Comparison of ENCODE assay signal across 15 cellular contexts in the genomic region with DNA sequence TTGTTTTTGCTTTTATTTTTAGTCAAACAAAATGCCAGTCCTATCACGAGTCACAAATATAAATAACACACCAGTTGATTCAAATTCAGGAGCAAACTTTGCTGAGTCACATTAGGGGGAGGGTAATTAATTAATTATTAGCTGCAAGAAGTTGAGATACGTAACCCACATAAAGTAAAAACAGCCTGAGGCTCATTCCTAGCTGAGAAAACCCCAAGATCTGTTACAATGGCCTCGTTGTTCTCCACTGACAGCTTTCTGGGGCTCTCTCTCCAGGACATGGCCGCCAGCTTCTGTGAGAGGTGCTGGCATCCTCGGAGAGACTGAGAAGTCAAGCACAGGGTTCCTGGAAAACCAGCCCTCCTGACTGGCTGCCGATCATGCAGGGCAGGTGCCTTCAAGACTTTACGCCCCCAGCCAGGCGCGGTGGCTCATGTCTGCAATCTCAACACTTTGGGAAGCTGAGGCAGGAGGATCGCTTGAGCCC. TPM values are rescaled to one million over a fixed set of nuclear protein-coding genes. Genes with fewer than 3 reads are reported as not detected.
A peak's percentile ranks its signal among the peaks of the same experiment; 100 is the strongest.
DNase-seq lines count a peak whose midpoint lies in the region; ATAC-seq and TF ChIP-seq lines count a peak whose summit lies in the region.
"Had no signal": no experiment of that assay in that cellular context is flagged by ENCODE, and none has a peak within 500 bp of the region (broad histone marks: within the 10 kb centered on the region; RNA-seq: fewer than 3 reads in every experiment).

No MANE protein-coding gene starts in this region.

- TF ChIP-seq CTCF in mammary epithelial cell (conservative IDR thresholded peaks at IDR 0.05 in 1 of 2, IDR thresholded peaks at IDR 0.05 in 1 of 2; ENCODE audit: extremely low read depth in 1 of 2, insufficient read depth in 1 of 2, low read depth in 1 of 2, low read length in 2 of 2), result no peak
- no peak for TF ChIP-seq CTCF in gastrocnemius medialis (IDR thresholded peaks at IDR 0.05 in 4 of 5, conservative IDR thresholded peaks at IDR 0.05 in 1 of 5)
- no peak for TF ChIP-seq CTCF in omental fat pad (IDR thresholded peaks at IDR 0.05)

- H3K27me3 Mint-ChIP-seq in naive thymus-derived CD4-positive, alpha-beta T cell, result no peaks in the 10 kb centered on the region

- H3K4me3 ChIP-seq in mammary epithelial cell (replicated peaks in 1 of 3; ENCODE audit: insufficient read depth in 1 of 3, low read depth in 2 of 3, low read length in 3 of 3) (peak overlapping the region in 1 of 3 experiments; percentile 16), gastrocnemius medialis (no peak overlapping the region)
- no peak overlapping the region for H3K4me3 ChIP-seq in naive thymus-derived CD4-positive, alpha-beta T cell (ENCODE audit: low read length)
- H3K4me3 ChIP-seq: BLaER1 had no signal

- H4K20me1 ChIP-seq in mammary epithelial cell (ENCODE audit: insufficient read depth, low read length), result no peaks in the 10 kb centered on the region

- peak overlapping the region; percentile 68 for H2AFZ ChIP-seq in mammary epithelial cell (ENCODE audit: low read depth, low read length)

- H3K36me3 ChIP-seq in mammary epithelial cell (ENCODE audit: insufficient read depth, low read length), result no peaks in the 10 kb centered on the region
- no peaks in the 10 kb centered on the region for H3K36me3 ChIP-seq in gastrocnemius medialis
- no peaks in the 10 kb centered on the region for H3K36me3 ChIP-seq in naive thymus-derived CD4-positive, alpha-beta T cell (ENCODE audit: control insufficient read depth in 2 of 3, insufficient read depth in 3 of 3, low read length in 3 of 3)
- H3K36me3 ChIP-seq: neutrophil had no signal

- no peaks in the 10 kb centered on the region for H3K9me3 ChIP-seq in mammary epithelial cell (replicated peaks; ENCODE audit: insufficient read depth, low read length)
- no peaks in the 10 kb centered on the region for H3K9me3 ChIP-seq in gastrocnemius medialis
- no peaks in the 10 kb centered on the region for H3K9me3 ChIP-seq in naive thymus-derived CD4-positive, alpha-beta T cell (ENCODE audit: control insufficient read depth in 2 of 3, low read length in 3 of 3)
- H3K9me3 ChIP-seq: BLaER1, neutrophil had no signal

- CTCF ChIA-PET in mammary epithelial cell (lab: Charles Lee; ENCODE audit: low non-redundant PET), result no interaction called here
- CTCF ChIA-PET in naive thymus-derived CD4-positive, alpha-beta T cell (lab: Charles Lee), result no interaction called here

- dilution Hi-C loops in mammary epithelial cell (cut with HindIII; ENCODE audit: low sequenced_read_pairs), result no loop called here

- H3K27ac Mint-ChIP-seq in naive thymus-derived CD4-positive, alpha-beta T cell, result no peak overlapping the region
- H3K27ac Mint-ChIP-seq: stimulated activated effector memory CD8-positive, alpha-beta T cell treated with anti-CD3 and anti-CD28 coated beads, Interleukin-12 subunit alpha, Interleukin-12 subunit beta, amount 100 ng/mL, for 72 hours had no signal

- H3K4me1 ChIP-seq in mammary epithelial cell (ENCODE audit: insufficient read depth, low read length) (peaks cover 13% of the 10 kb centered on the region), gastrocnemius medialis (peaks cover 10 to 18% of the 10 kb centered on the region in 2 donors)
- H3K4me1 ChIP-seq in naive thymus-derived CD4-positive, alpha-beta T cell (ENCODE audit: control insufficient read depth in 2 of 2, insufficient read depth in 2 of 2, low read length in 2 of 2), result no peaks in the 10 kb centered on the region

- no peaks in the 10 kb centered on the region for H3K27me3 ChIP-seq in mammary epithelial cell (ENCODE audit: insufficient read depth, low read length)
- H3K27me3 ChIP-seq in gastrocnemius medialis, result no peaks in the 10 kb centered on the region
- no peaks in the 10 kb centered on the region for H3K27me3 ChIP-seq in naive thymus-derived CD4-positive, alpha-beta T cell (ENCODE audit: control insufficient read depth in 2 of 2, insufficient read depth in 2 of 2, low read length in 2 of 2)
- H3K27me3 ChIP-seq: BLaER1, neutrophil had no signal

- H3K27ac ChIP-seq in mammary epithelial cell (ENCODE audit: insufficient read depth, low read depth, low read length) (peak overlapping the region; percentile 61), gastrocnemius medialis (peak overlapping the region; percentile 58 to 87 (median 65))
- no peak overlapping the region for H3K27ac ChIP-seq in naive thymus-derived CD4-positive, alpha-beta T cell (ENCODE audit: low read depth, low read length)
- H3K27ac ChIP-seq: BLaER1, neutrophil had no signal

- peaks cover 0 to 4% (median 0%) of the 10 kb centered on the region in 11 donors for H3K9me3 Mint-ChIP-seq in naive thymus-derived CD4-positive, alpha-beta T cell
- H3K9me3 Mint-ChIP-seq: stimulated activated effector memory CD8-positive, alpha-beta T cell treated with anti-CD3 and anti-CD28 coated beads, Interleukin-12 subunit alpha, Interleukin-12 subunit beta, amount 100 ng/mL, for 72 hours had no signal

- H3K4me1 Mint-ChIP-seq in naive thymus-derived CD4-positive, alpha-beta T cell, result peaks cover 0 to 4% (median 0%) of the 10 kb centered on the region in 7 donors

- peak overlapping the region; percentile 57 for H3K4me2 ChIP-seq in mammary epithelial cell (ENCODE audit: insufficient read depth, low read depth, low read length)
- H3K4me2 ChIP-seq: BLaER1 had no signal

- H3K9ac ChIP-seq in mammary epithelial cell (ENCODE audit: insufficient read depth, low read length), result peak overlapping the region; percentile 25
- H3K9ac ChIP-seq: BLaER1 had no signal

- H3K79me2 ChIP-seq in mammary epithelial cell (ENCODE audit: insufficient read depth, low read length), result no peaks in the 10 kb centered on the region

- peak; percentile 42 for ATAC-seq in left lobe of liver
- peak; percentile 60 to 73 for ATAC-seq in gastrocnemius medialis
- no peak for ATAC-seq in GM18505 (IDR thresholded peaks at IDR 0.05; ENCODE audit: unreplicated experiment)
- no peak for ATAC-seq in naive thymus-derived CD4-positive, alpha-beta T cell
- no peak for ATAC-seq in omental fat pad (ENCODE audit: low FRiP score)
- ATAC-seq: stimulated activated effector memory CD8-positive, alpha-beta T cell treated with anti-CD3 and anti-CD28 coated beads, Interleukin-12 subunit alpha, Interleukin-12 subunit beta, amount 100 ng/mL, for 72 hours had no signal

- POLR2A ChIA-PET in naive thymus-derived CD4-positive, alpha-beta T cell (lab: Charles Lee), result no interaction called here

- WGBS in mammary epithelial cell (ENCODE audit: low coverage, missing lambda C conversion rate), result 4% methylated on average over 7 of the region's 10 CpGs

- BruUV-seq in mammary epithelial cell (replicated peaks; lab: Mats Ljungman, UMichigan), result no TSS peak

- TF ChIP-seq POLR2A in gastrocnemius medialis (IDR thresholded peaks at IDR 0.05), result no peak
- no peak for TF ChIP-seq POLR2A in GM18505 (IDR thresholded peaks at IDR 0.05; ENCODE audit: borderline replicate concordance, extremely low read depth, insufficient read depth, insufficient read length)

- in situ Hi-C loops in mammary epithelial cell (cut with MboI; ENCODE audit: low sequenced_read_pairs in 2 of 2), result no loop called here
- in situ Hi-C loops in gastrocnemius medialis (cut with MboI; ENCODE audit: low sequenced_read_pairs in 4 of 4), result no loop called here

- peaks cover 0 to 18% (median 1%) of the 10 kb centered on the region in 5 donors for H3K36me3 Mint-ChIP-seq in naive thymus-derived CD4-positive, alpha-beta T cell

- no peak overlapping the region for H3K4me3 Mint-ChIP-seq in naive thymus-derived CD4-positive, alpha-beta T cell
- H3K4me3 Mint-ChIP-seq: stimulated activated effector memory CD8-positive, alpha-beta T cell treated with anti-CD3 and anti-CD28 coated beads, Interleukin-12 subunit alpha, Interleukin-12 subunit beta, amount 100 ng/mL, for 72 hours had no signal

- DNase-seq in M059J (ENCODE audit: low read depth) (peak; percentile 46), mammary epithelial cell (peak; percentile 90), left lobe of liver (ENCODE audit: low spot score) (no peak), gastrocnemius medialis (peak in 1 of 2 donors; percentile 27), T-helper 9 cell (no peak), omental fat pad (ENCODE audit: low spot score) (no peak)
- no peak for DNase-seq in naive thymus-derived CD4-positive, alpha-beta T cell
- DNase-seq: central memory CD4-positive, alpha-beta T cell; GF-D8; KG1; NCI-H2029 had no signal

- intact Hi-C loops in mammary epithelial cell (cut with micrococcal nuclease), result no loop called here
- intact Hi-C loops in gastrocnemius medialis (cut with DNase I; ENCODE audit: low total_unique reads), result no loop called here
- intact Hi-C loops in naive thymus-derived CD4-positive, alpha-beta T cell (cut with micrococcal nuclease), result no loop called here

RNA-seq across cellular contexts. Expression of a gene that starts 11.1 kb away (rescaled TPM):
- 4.3 and 8.9 TPM in 2 replicates for total RNA-seq in M059J (2014; rRNA removed; shearing (Covaris generic))
- 10 to 100 TPM; 13.3 to 17.8 TPM for total RNA-seq in mammary epithelial cell
- 16.5 TPM for polyA plus RNA-seq in mammary epithelial cell
- polyA minus RNA-seq in mammary epithelial cell, result 10.5 TPM
- total RNA-seq in left lobe of liver, result 12.9 TPM
- 10 to 100 TPM; 19.0 to 52.7 (median 24.4) TPM for total RNA-seq in gastrocnemius medialis
- 1 to 10 TPM; 2.8 to 6.1 (median 3.6) TPM for total RNA-seq in naive thymus-derived CD4-positive, alpha-beta T cell
- polyA plus RNA-seq in naive thymus-derived CD4-positive, alpha-beta T cell, result 1 to 10 TPM; 1.3 to 2.5 TPM
- total RNA-seq in omental fat pad, result 10 to 100 TPM in 1 of 4 donors, 1 to 10 TPM in 3; 8.0 to 12.3 (median 9.6) TPM

RNA-seq across cellular contexts. Expression of a gene that starts 29.1 kb away (rescaled TPM):
- total RNA-seq in M059J (2014; rRNA removed; shearing (Covaris generic)), result 27.4 and 32.8 TPM in 2 replicates
- total RNA-seq in mammary epithelial cell (10 to 100 TPM; 16.7 to 44.5 TPM), left lobe of liver (14.0 TPM), gastrocnemius medialis (1 to 10 TPM; 2.3 to 7.9 (median 3.9) TPM), omental fat pad (10 to 100 TPM in 2 of 4 donors, 1 to 10 TPM in 2; 6.4 to 18.8 (median 12.3) TPM)
- polyA plus RNA-seq in mammary epithelial cell, result 27.2 TPM
- polyA minus RNA-seq in mammary epithelial cell, result 52.6 TPM
- 10 to 100 TPM; 29.9 to 38.7 (median 35.7) TPM for total RNA-seq in naive thymus-derived CD4-positive, alpha-beta T cell
- polyA plus RNA-seq in naive thymus-derived CD4-positive, alpha-beta T cell, result 10 to 100 TPM; 31.5 to 32.8 TPM

RNA-seq across cellular contexts. Expression of a gene that starts 39.2 kb away (rescaled TPM):
- 68.1 and 97.9 TPM in 2 replicates for total RNA-seq in M059J (2014; rRNA removed; shearing (Covaris generic))
- 10 to 100 TPM; 62.2 to 68.4 TPM for total RNA-seq in mammary epithelial cell
- 71.9 TPM for polyA plus RNA-seq in mammary epithelial cell
- polyA minus RNA-seq in mammary epithelial cell, result 71.2 TPM
- 26.6 TPM for total RNA-seq in left lobe of liver
- total RNA-seq in gastrocnemius medialis, result 10 to 100 TPM; 28.0 to 39.2 (median 34.8) TPM
- total RNA-seq in naive thymus-derived CD4-positive, alpha-beta T cell, result 10 to 100 TPM; 44.9 to 91.6 (median 68.4) TPM
- polyA plus RNA-seq in naive thymus-derived CD4-positive, alpha-beta T cell, result 10 to 100 TPM; 30.5 to 36.8 TPM
- 100 to 1,000 TPM in 1 of 4 donors, 10 to 100 TPM in 3; 63.0 to 139 (median 86.0) TPM for total RNA-seq in omental fat pad

RNA-seq across cellular contexts. Expression of a gene that starts 48.0 kb away (rescaled TPM):
- total RNA-seq in M059J (2014; rRNA removed; shearing (Covaris generic)), result 0.64 TPM in 1 of 2 replicates, not detected in the other
- total RNA-seq in mammary epithelial cell (1 to 10 TPM; 2.2 to 4.2 TPM), left lobe of liver (64.1 TPM), gastrocnemius medialis (1 to 10 TPM; 1.1 to 5.5 (median 2.7) TPM), omental fat pad (10 to 100 TPM in 1 of 4 donors, 1 to 10 TPM in 3; 2.8 to 13.0 (median 7.5) TPM)
- polyA plus RNA-seq in mammary epithelial cell, result 0.14 TPM
- polyA minus RNA-seq in mammary epithelial cell, result not detected
- 10 to 100 TPM in 3 of 5 experiments, 1 to 10 TPM in 2; 3.9 to 14.1 (median 12.0) TPM for total RNA-seq in naive thymus-derived CD4-positive, alpha-beta T cell
- polyA plus RNA-seq in naive thymus-derived CD4-positive, alpha-beta T cell, result 1 to 10 TPM in 1 of 2 donors, under 1 TPM in 1; 0.97 to 1.2 TPM

Comparison
In these comparisons a context has a peak if more than half of its experiments do, and no peak if none do; other contexts are left out.
1. DNase-seq: peak in M059J (single experiment) and mammary epithelial cell (single experiment); none in left lobe of liver (single experiment), naive thymus-derived CD4-positive, alpha-beta T cell (0 of 9), T-helper 9 cell (single experiment) and omental fat pad (single experiment).
2. ATAC-seq: peak in left lobe of liver (single experiment) and gastrocnemius medialis (2 of 2); none in GM18505 (single experiment), naive thymus-derived CD4-positive, alpha-beta T cell (single experiment) and omental fat pad (single experiment).